In the genomic region with DNA sequence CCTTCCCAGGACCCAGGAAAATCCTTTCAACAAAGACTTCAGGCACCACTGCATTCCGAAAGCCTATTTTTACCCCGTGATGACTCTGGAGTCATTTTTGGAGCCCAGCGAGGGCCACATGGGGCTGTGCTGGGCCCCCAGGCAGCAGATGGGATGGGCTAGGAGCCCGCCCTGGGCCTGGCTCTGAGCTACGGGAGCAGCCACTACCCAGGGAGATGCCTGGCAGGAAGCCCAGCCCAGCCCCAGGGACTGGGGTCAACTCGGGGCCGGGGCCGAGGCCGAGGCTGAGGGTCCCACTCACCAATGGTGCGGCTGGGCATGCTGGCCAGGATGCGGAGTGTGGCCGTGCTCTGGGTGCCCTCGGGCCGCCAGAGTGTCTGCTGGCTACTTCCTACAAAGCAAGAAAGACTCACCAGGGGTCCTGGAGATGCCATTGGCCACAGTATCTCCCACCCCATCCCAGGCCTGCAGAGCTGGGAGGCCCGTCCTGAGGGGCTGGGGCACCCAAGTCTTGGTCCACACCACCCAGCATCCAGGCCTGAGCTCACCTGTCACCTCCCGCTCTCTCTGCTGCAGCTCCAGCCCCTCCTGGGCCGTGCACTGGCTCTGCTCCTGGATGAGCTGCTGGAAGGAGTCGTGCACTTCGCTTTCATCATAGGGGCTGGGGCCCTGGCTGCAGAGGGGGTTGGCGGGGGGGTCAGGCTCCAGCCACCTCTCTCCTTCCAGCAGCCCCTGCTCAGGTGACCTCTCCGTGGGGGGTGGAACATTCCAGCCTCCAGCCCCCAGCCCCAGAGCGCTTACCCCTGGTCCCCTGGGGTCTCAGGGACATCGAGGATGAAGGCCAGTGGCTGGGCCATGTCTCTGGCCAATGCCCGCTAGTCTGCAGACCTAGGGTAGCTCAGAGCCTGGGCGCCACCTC, we compare ENCODE assay signal across 9 cellular contexts. TPM values are rescaled to one million over a fixed set of nuclear protein-coding genes. Genes with fewer than 3 reads are reported as not detected.
DNase-seq lines count a peak whose midpoint lies in the region; ATAC-seq and TF ChIP-seq lines count a peak whose summit lies in the region.
"Had no signal": no experiment of that assay in that cellular context is flagged by ENCODE, and none has a peak within 500 bp of the region (broad histone marks: within the 10 kb centered on the region; RNA-seq: fewer than 3 reads in every experiment).

No MANE protein-coding gene starts in this region.

- no peaks in the 10 kb centered on the region for H3K9me2 ChIP-seq in Karpas-422 (replicated peaks; ENCODE audit: insufficient read depth, low read length)

- peaks cover 67% of the 10 kb centered on the region for H3K4me1 Mint-ChIP-seq in CD8-positive, alpha-beta T cell (ENCODE audit: low read depth)
- H3K4me1 Mint-ChIP-seq in nephron progenitor cell = peaks cover 38% of the 10 kb centered on the region

- H3K36me3 Mint-ChIP-seq in CD8-positive, alpha-beta T cell = peaks cover 56% of the 10 kb centered on the region
- peaks cover 13% of the 10 kb centered on the region for H3K36me3 Mint-ChIP-seq in nephron progenitor cell (ENCODE audit: low read depth)

- POLR2A ChIA-PET in CD8-positive, alpha-beta T cell (lab: Charles Lee) = interaction anchor here (0.9 to 15.4 kb wide), 7 partner anchors 10 to 245 kb away, joined by 4 to 583 read pairs (median 5); partner anchors contain the start of genes TMC6, TMC8 and TNRC6C

- peak overlapping the region; percentile 98 for H3K4me2 ChIP-seq in Karpas-422 (ENCODE audit: low read depth, low read length, poor library complexity, severe bottlenecking)

- H3K27me3 ChIP-seq in CD8-positive, alpha-beta T cell (ENCODE audit: insufficient read depth, low read length) = no peaks in the 10 kb centered on the region
- no peaks in the 10 kb centered on the region for H3K27me3 ChIP-seq in Karpas-422 (ENCODE audit: low read length)
- no peaks in the 10 kb centered on the region for H3K27me3 ChIP-seq in body of pancreas

- intact Hi-C loops in CD8-positive, alpha-beta T cell (cut with DNase I, micrococcal nuclease) = loop anchor here in 1 of 2 experiments (5.0 kb wide), 1 partner anchor 1676 kb away; no protein-coding TSS in a partner anchor
- intact Hi-C loops in body of pancreas (cut with DNase I) (no loop called here), posterior vena cava (cut with DNase I) (loop anchor here in 1 of 2 donors (10.0 kb wide), 1 partner anchor 299 kb away; no protein-coding TSS in a partner anchor)

- WGBS in body of pancreas, 2 donors = 69 to 70% methylated on average over 5 to 23 of the region's 25 CpGs

- H4K20me1 ChIP-seq in Karpas-422 (ENCODE audit: insufficient read depth, low read depth, low read length) = peaks cover 6% of the 10 kb centered on the region; the same call in 1 of the 2 replicates

- H3K27ac Mint-ChIP-seq in CD8-positive, alpha-beta T cell = peak overlapping the region; percentile 92
- peak overlapping the region; percentile 51 for H3K27ac Mint-ChIP-seq in nephron progenitor cell
- H3K27ac Mint-ChIP-seq: HFFc6 had no signal

- peak overlapping the region; percentile 18 for H3K27ac ChIP-seq in CD8-positive, alpha-beta T cell (ENCODE audit: low read depth, low read length)
- H3K27ac ChIP-seq in Karpas-422 (ENCODE audit: low read length) (peak overlapping the region; percentile 92), body of pancreas (peak overlapping the region; percentile 69 to 91 (median 83))

- H3K9me3 ChIP-seq in CD8-positive, alpha-beta T cell (ENCODE audit: low read length) = no peaks in the 10 kb centered on the region
- no peaks in the 10 kb centered on the region for H3K9me3 ChIP-seq in Karpas-422 (ENCODE audit: low read length)
- no peaks in the 10 kb centered on the region for H3K9me3 ChIP-seq in body of pancreas

- H3K9ac ChIP-seq in Karpas-422 (ENCODE audit: low read length) = peak overlapping the region; percentile 96

- no peak for TF ChIP-seq CTCF in CD8-positive, alpha-beta T cell (IDR thresholded peaks at IDR 0.05)
- no peak for TF ChIP-seq CTCF in body of pancreas (IDR thresholded peaks at IDR 0.05)
- no peak for TF ChIP-seq CTCF in nephron progenitor cell (IDR thresholded peaks at IDR 0.05)

- peak overlapping the region; percentile 92 for H3K4me3 Mint-ChIP-seq in CD8-positive, alpha-beta T cell
- H3K4me3 Mint-ChIP-seq in nephron progenitor cell = peak overlapping the region; percentile 85
- H3K4me3 Mint-ChIP-seq: HFFc6 had no signal

- peak overlapping the region; percentile 95 for H3K4me3 ChIP-seq in CD8-positive, alpha-beta T cell (ENCODE audit: low read depth, low read length)
- H3K4me3 ChIP-seq in Karpas-422 (ENCODE audit: low read length) (peak overlapping the region; percentile 88), body of pancreas (no peak overlapping the region)

- no peaks in the 10 kb centered on the region for H3K27me3 Mint-ChIP-seq in CD8-positive, alpha-beta T cell (ENCODE audit: low read depth)
- H3K27me3 Mint-ChIP-seq in nephron progenitor cell (ENCODE audit: low read depth, poor library complexity) = peaks cover 8% of the 10 kb centered on the region

- peak in 1 of 7 experiments; percentile 13 for DNase-seq in CD8-positive, alpha-beta T cell
- DNase-seq in Karpas-422 (peak; percentile 79), body of pancreas (peak in 1 of 4 donors; percentile 16), nephron progenitor cell (no peak), DMS79 (lab: John Stamatoyannopoulos, UW) (no peak), posterior vena cava (ENCODE audit: low spot score) (no peak), NCI-H1930 (lab: John Stamatoyannopoulos, UW) (no peak)
- DNase-seq: HFFc6 had no signal

- peaks cover 72% of the 10 kb centered on the region for H3K4me1 ChIP-seq in CD8-positive, alpha-beta T cell (ENCODE audit: insufficient read depth, low read length)
- H3K4me1 ChIP-seq in Karpas-422 (ENCODE audit: low read length) = peaks cover 72% of the 10 kb centered on the region
- peaks cover 35% of the 10 kb centered on the region for H3K4me1 ChIP-seq in body of pancreas

- H3K36me3 ChIP-seq in CD8-positive, alpha-beta T cell (ENCODE audit: insufficient read depth, low read length) = peaks cover 51% of the 10 kb centered on the region
- H3K36me3 ChIP-seq in Karpas-422 (ENCODE audit: insufficient read depth, low read length) (peaks cover 15% of the 10 kb centered on the region), body of pancreas (replicated peaks in 1 of 2; ENCODE audit: insufficient read depth in 1 of 2, low read depth in 2 of 2) (peaks cover 0 to 5% of the 10 kb centered on the region in 2 donors)

- no peak overlapping the region for H2AFZ ChIP-seq in Karpas-422 (ENCODE audit: low read length)

- no peak for TF ChIP-seq POLR2A in body of pancreas (IDR thresholded peaks at IDR 0.05)

- CTCF ChIA-PET in CD8-positive, alpha-beta T cell (lab: Charles Lee) = interaction anchor here (1.5 to 11.5 kb wide), 3 partner anchors 10 to 15 kb away, joined by 4 to 200 read pairs (median 12); partner anchors contain the start of gene TMC8

- H3K9me3 Mint-ChIP-seq in CD8-positive, alpha-beta T cell = no peaks in the 10 kb centered on the region
- no peaks in the 10 kb centered on the region for H3K9me3 Mint-ChIP-seq in nephron progenitor cell
- H3K9me3 Mint-ChIP-seq: HFFc6 had no signal

- ATAC-seq in CD8-positive, alpha-beta T cell = no peak
- ATAC-seq in body of pancreas (no peak), HG03571 (IDR thresholded peaks at IDR 0.05; ENCODE audit: unreplicated experiment) (no peak)

- peaks cover 49% of the 10 kb centered on the region for H3K79me2 ChIP-seq in Karpas-422 (ENCODE audit: low read length)

RNA-seq across cellular contexts. Expression of gene TMC6, which starts 2.3 kb away (rescaled TPM):
- total RNA-seq in CD8-positive, alpha-beta T cell = 100 to 1,000 TPM; 518 to 535 TPM
- total RNA-seq in Karpas-422 (2014; rRNA removed; shearing (Covaris generic); ENCODE audit: low replicate concordance) = 70.7 and 179 TPM in 2 replicates
- total RNA-seq in body of pancreas (10 to 100 TPM; 21.0 to 32.3 TPM), posterior vena cava (10 to 100 TPM; 35.6 to 37.4 TPM)

RNA-seq across cellular contexts. Expression of gene TMC8, which starts 4.3 kb away (rescaled TPM):
- 100 to 1,000 TPM; 312 to 315 TPM for total RNA-seq in CD8-positive, alpha-beta T cell
- 57.9 and 113 TPM in 2 replicates for total RNA-seq in Karpas-422 (2014; rRNA removed; shearing (Covaris generic); ENCODE audit: low replicate concordance)
- 1 to 10 TPM; 1.6 to 3.3 TPM for total RNA-seq in body of pancreas
- total RNA-seq in posterior vena cava = 10 to 100 TPM in 1 of 2 donors, 1 to 10 TPM in 1; 6.4 to 15.7 TPM
- total RNA-seq: HFFc6 had no signal

RNA-seq across cellular contexts. Expression of gene C17orf99, which starts 19.9 kb away (rescaled TPM):
- not detected for total RNA-seq in CD8-positive, alpha-beta T cell
- total RNA-seq in Karpas-422 (2014; rRNA removed; shearing (Covaris generic); ENCODE audit: low replicate concordance) = not detected in 2 replicates
- total RNA-seq in body of pancreas = not detected
- total RNA-seq in posterior vena cava = not detected
- total RNA-seq: HFFc6 had no signal

RNA-seq across cellular contexts. Expression of gene SYNGR2, which starts 42.1 kb away (rescaled TPM):
- total RNA-seq in CD8-positive, alpha-beta T cell = 10 to 100 TPM; 36.4 to 36.7 TPM
- 31.9 and 33.6 TPM in 2 replicates for total RNA-seq in Karpas-422 (2014; rRNA removed; shearing (Covaris generic); ENCODE audit: low replicate concordance)
- total RNA-seq in body of pancreas (10 to 100 TPM; 68.6 to 86.4 TPM), posterior vena cava (10 to 100 TPM; 44.5 to 58.1 TPM)

Comparison
In these comparisons a context has a peak if more than half of its experiments do, and no peak if none do; other contexts are left out.
1. H3K27ac ChIP-seq: peak in every context shown above with its lines; median percentile 92 in Karpas-422; 83 in body of pancreas; 18 in CD8-positive, alpha-beta T cell.
2. H3K4me3 ChIP-seq: peak in CD8-positive, alpha-beta T cell (single experiment) and Karpas-422 (single experiment); none in body of pancreas (0 of 2).